ENCODE assay signal across 8 cellular contexts in the genomic region with DNA sequence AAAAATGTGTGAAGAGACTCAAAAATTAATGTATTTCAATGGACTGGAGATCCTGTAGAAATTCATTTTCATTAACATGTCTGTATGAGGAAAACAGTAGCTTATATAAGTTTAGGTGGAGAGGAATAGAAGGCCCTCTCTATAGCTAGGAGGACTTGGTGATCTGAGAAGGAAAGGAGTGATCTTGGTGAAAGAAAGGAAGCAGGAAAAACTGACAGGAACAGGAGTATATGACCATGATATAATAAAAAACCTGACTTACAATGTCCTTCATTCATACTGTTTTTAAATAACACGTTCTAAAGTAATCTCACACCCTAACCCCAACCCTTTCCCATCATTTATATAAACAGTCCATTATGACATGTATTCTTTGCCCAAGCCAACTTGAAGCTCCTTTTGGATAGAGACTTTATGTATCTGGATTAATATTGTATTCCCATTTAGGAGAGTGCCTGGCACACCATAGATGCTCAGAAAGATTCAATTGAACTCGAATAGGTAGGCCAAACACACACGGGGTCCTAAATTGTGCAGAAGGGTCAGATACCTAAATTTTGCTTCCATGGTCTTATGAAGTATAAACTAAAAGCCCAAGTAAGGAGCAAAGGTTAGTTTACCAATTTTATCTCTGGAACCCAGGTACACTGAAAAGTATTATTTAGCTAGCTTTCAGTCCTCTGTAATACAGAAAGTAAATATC.
DNase-seq lines count a peak whose midpoint lies in the region; ATAC-seq, FAIRE-seq and TF ChIP-seq lines count a peak whose summit lies in the region.

No MANE protein-coding gene starts in this region.

- no peak for TF ChIP-seq CTCF in A673 (conservative IDR thresholded peaks at IDR 0.05; ENCODE audit: low read depth, low read length)
- TF ChIP-seq CTCF in GM12878 (IDR thresholded peaks at IDR 0.05 in 2 of 3, conservative IDR thresholded peaks at IDR 0.05 in 1 of 3; ENCODE audit: control insufficient read depth in 2 of 3, extremely low read depth in 1 of 3, insufficient read depth in 1 of 3, low read depth in 3 of 3, low read length in 3 of 3), result no peak
- TF ChIP-seq CTCF in progenitor cell of endocrine pancreas (IDR thresholded peaks at IDR 0.05; ENCODE audit: unreplicated experiment), result no peak

- no peak overlapping the region for H3K14ac ChIP-seq in mesenchymal stem cell (ENCODE audit: low read length in 2 of 2)

- H4K91ac ChIP-seq in mesenchymal stem cell (ENCODE audit: low read length), result no peak overlapping the region

- no TSS peak for BruUV-seq in A673 (replicated peaks; lab: Mats Ljungman, UMichigan)
- no TSS peak for BruUV-seq in GM12878 (replicated peaks; lab: Mats Ljungman, UMichigan)

- H3K9me3 ChIP-seq in A673 (ENCODE audit: low read depth, low read length, poor library complexity, severe bottlenecking) (no peaks in the 10 kb centered on the region), HUES48 (ENCODE audit: control insufficient read depth, insufficient read depth, low read length) (no peaks in the 10 kb centered on the region), GM12878 (replicated peaks; ENCODE audit: control insufficient read depth, insufficient read depth, low read length) (no peaks in the 10 kb centered on the region), mesenchymal stem cell (ENCODE audit: control insufficient read depth, low read length) (no peaks in the 10 kb centered on the region)

- H3K9me3 Mint-ChIP-seq in progenitor cell of endocrine pancreas (ENCODE audit: low read depth), result no peaks in the 10 kb centered on the region

- CTCF ChIA-PET in A673 (lab: Charles Lee) (no interaction called here), GM12878 (lab: Yijun Ruan, JAX) (interaction anchor here (1.0 to 3.7 kb wide), 11 partner anchors 13 to 60 kb away, joined by 3 to 31 read pairs (median 6); a partner anchor contains a TSS)

- no peak for ATAC-seq in GM12878
- ATAC-seq in HG02763 (IDR thresholded peaks at IDR 0.05; ENCODE audit: unreplicated experiment), result no peak
- no peak for ATAC-seq in GM21717 (IDR thresholded peaks at IDR 0.05; ENCODE audit: unreplicated experiment)
- ATAC-seq in activated CD4-positive, CD25-positive, alpha-beta regulatory T cell treated with anti-CD3 and anti-CD28 coated beads, Interleukin-2, amount 50 U/mL, for 24 hours, result no peak

- peaks cover 48% of the 10 kb centered on the region for H3K79me2 ChIP-seq in GM12878 (ENCODE audit: control insufficient read depth, insufficient read depth, low read length)

- H3K27me3 Mint-ChIP-seq in progenitor cell of endocrine pancreas, result no peaks in the 10 kb centered on the region

- H2BK5ac ChIP-seq in mesenchymal stem cell (ENCODE audit: low read depth, low read length, poor library complexity, severe bottlenecking), result no peak overlapping the region

- H2BK12ac ChIP-seq in mesenchymal stem cell (ENCODE audit: low read length in 2 of 2), result no peak overlapping the region

- H3K27me3 ChIP-seq in A673 (replicated peaks; ENCODE audit: insufficient read depth, low read depth, low read length, poor library complexity) (no peaks in the 10 kb centered on the region), HUES48 (ENCODE audit: control insufficient read depth, insufficient read depth, low read length) (no peaks in the 10 kb centered on the region), GM12878 (replicated peaks in 1 of 2; ENCODE audit: control insufficient read depth in 2 of 2, insufficient read depth in 2 of 2, low read length in 1 of 2) (no peaks in the 10 kb centered on the region), mesenchymal stem cell (ENCODE audit: control insufficient read depth in 1 of 2, insufficient read depth in 1 of 2, low read length in 2 of 2) (no peaks in the 10 kb centered on the region)

- POLR2A ChIA-PET in A673 (lab: Charles Lee; ENCODE audit: low non-redundant PET) (interaction anchor here (0.6 to 3.8 kb wide), 6 partner anchors 13 to 383 kb away, joined by 3 to 62 read pairs (median 6); a partner anchor contains a TSS), GM12878 (lab: Charles Lee) (interaction anchor here (1.0 to 6.7 kb wide), 11 partner anchors 14 to 1793 kb away, joined by 3 to 107 read pairs (median 8); a partner anchor contains a TSS)

- in situ Hi-C loops in GM12878 (cut with MboI), result loop anchor here (5.0 to 10.0 kb wide), 3 partner anchors 56 to 1711 kb away; a partner anchor contains a TSS

- no peak for FAIRE-seq in GM12878 (lab: Jason Lieb, UNC)

- H3K4me2 ChIP-seq in GM12878 (ENCODE audit: control insufficient read depth, insufficient read depth) (peak overlapping the region; percentile 62), mesenchymal stem cell (ENCODE audit: low read length, poor library complexity, severe bottlenecking) (peak overlapping the region; percentile 70)

- intact Hi-C loops in A673 (cut with micrococcal nuclease; ENCODE audit: unreplicated experiment) (no loop called here), GM12878 (cut with micrococcal nuclease; ENCODE audit: unreplicated experiment) (loop anchor here (10.0 kb wide), 1 partner anchor 299 kb away; no protein-coding TSS in a partner anchor)

- H3K27ac Mint-ChIP-seq in progenitor cell of endocrine pancreas, result no peak overlapping the region

- no peak overlapping the region for H2BK120ac ChIP-seq in mesenchymal stem cell (ENCODE audit: low read depth, low read length)

- H3K27ac ChIP-seq in A673 (ENCODE audit: low read depth, low read length, poor library complexity, severe bottlenecking) (peak overlapping the region; percentile 97), HUES48 (ENCODE audit: low read depth, low read length) (peak overlapping the region; percentile 99), GM12878 (ENCODE audit: control insufficient read depth, insufficient read depth) (peak overlapping the region; percentile 93), mesenchymal stem cell (ENCODE audit: low read length, poor library complexity, severe bottlenecking) (peak overlapping the region; percentile 96)

- no peaks in the 10 kb centered on the region for H4K20me1 ChIP-seq in GM12878 (ENCODE audit: control insufficient read depth, insufficient read depth)

- H4K8ac ChIP-seq in mesenchymal stem cell (ENCODE audit: low read length), result no peak overlapping the region

- 3% methylated on average over 3 of the region's 3 CpGs for WGBS in GM12878 (ENCODE audit: insufficient coverage, insufficient replicate concordance, low lambda C conversion rate, missing lambda C conversion rate)
- 62% methylated on average over 3 of the region's 3 CpGs for WGBS in mesenchymal stem cell

- peaks cover 8% of the 10 kb centered on the region for H3K36me3 Mint-ChIP-seq in progenitor cell of endocrine pancreas (ENCODE audit: insufficient read depth)

- no peak overlapping the region for H2BK15ac ChIP-seq in mesenchymal stem cell (ENCODE audit: low read depth, poor library complexity, severe bottlenecking)

- H2AFZ ChIP-seq in GM12878 (ENCODE audit: control insufficient read depth, low read depth, low read length) (peak overlapping the region; percentile 7), mesenchymal stem cell (ENCODE audit: low read depth, low read length) (no peak overlapping the region)

- H3K36me3 ChIP-seq in A673 (ENCODE audit: insufficient read depth, low read length, poor library complexity, severe bottlenecking) (no peaks in the 10 kb centered on the region), HUES48 (ENCODE audit: control insufficient read depth, insufficient read depth, low read length) (no peaks in the 10 kb centered on the region), GM12878 (ENCODE audit: control insufficient read depth in 2 of 2, insufficient read depth in 2 of 2, low read length in 1 of 2) (no peaks in the 10 kb centered on the region), mesenchymal stem cell (ENCODE audit: control insufficient read depth in 1 of 2, insufficient read depth in 2 of 2, low read depth in 1 of 2, low read length in 2 of 2) (peaks cover 2 to 5% of the 10 kb centered on the region in 2 experiments)

- H3K9ac ChIP-seq in HUES48 (ENCODE audit: low read depth, low read length) (peak overlapping the region; percentile 99), GM12878 (ENCODE audit: control insufficient read depth, insufficient read depth, low read length) (peak overlapping the region; percentile 96), mesenchymal stem cell (ENCODE audit: low read length) (peak overlapping the region; percentile 97)

- peaks cover 23% of the 10 kb centered on the region for H3K4me1 Mint-ChIP-seq in progenitor cell of endocrine pancreas (ENCODE audit: low read depth)

- no peak overlapping the region for H3K23ac ChIP-seq in mesenchymal stem cell (ENCODE audit: low read length in 2 of 2)

- SMC1A ChIA-PET in GM12878 (lab: Charles Lee; ENCODE audit: uncharacterized antibody, unreplicated experiment), result interaction anchor here (0.8 to 7.6 kb wide), 11 partner anchors 14 to 59 kb away, joined by 3 to 85 read pairs (median 5); a partner anchor contains a TSS

- peaks cover 5% of the 10 kb centered on the region for H3K79me1 ChIP-seq in mesenchymal stem cell (replicated peaks; ENCODE audit: low read length, poor library complexity, severe bottlenecking)

- no peak overlapping the region for H3K18ac ChIP-seq in mesenchymal stem cell (ENCODE audit: low read depth in 1 of 2, low read length in 2 of 2)

- RAD21 ChIA-PET in GM12878 (lab: Charles Lee; ENCODE audit: unreplicated experiment), result interaction anchor here (0.6 to 6.1 kb wide), 12 partner anchors 13 to 702 kb away, joined by 3 to 74 read pairs (median 7); a partner anchor contains a TSS

- H2AK5ac ChIP-seq in mesenchymal stem cell (ENCODE audit: low read length, severe bottlenecking), result no peak overlapping the region

- no peak overlapping the region for H3K4me3 Mint-ChIP-seq in progenitor cell of endocrine pancreas (ENCODE audit: low read depth)

- peaks cover 15% of the 10 kb centered on the region for H3K4me1 ChIP-seq in A673 (ENCODE audit: insufficient read depth, low read length, poor library complexity, severe bottlenecking)
- H3K4me1 ChIP-seq in HUES48 (ENCODE audit: control insufficient read depth, insufficient read depth, low read length), result peaks cover 20% of the 10 kb centered on the region
- H3K4me1 ChIP-seq in GM12878 (ENCODE audit: control insufficient read depth, insufficient read depth, low read length), result no peaks in the 10 kb centered on the region; the same call in 1 of the 2 replicates
- peaks cover 2% of the 10 kb centered on the region for H3K4me1 ChIP-seq in mesenchymal stem cell (ENCODE audit: control insufficient read depth, insufficient read depth, low read depth, low read length)

- no peak for TF ChIP-seq RAD21 in GM12878 (IDR thresholded peaks at IDR 0.05; ENCODE audit: insufficient read depth, low read depth, low read length)

- no peak for DNase-seq in A673 (ENCODE audit: low spot score)
- DNase-seq in GM12878 (ENCODE audit: low read depth, low spot score), result no peak
- no peak for DNase-seq in mesenchymal stem cell
- DNase-seq in progenitor cell of endocrine pancreas (ENCODE audit: low spot score, unreplicated experiment), result no peak

- no peak for TF ChIP-seq EP300 in GM12878 (IDR thresholded peaks at IDR 0.05; ENCODE audit: borderline replicate concordance in 1 of 2, control insufficient read depth in 1 of 2, low read depth in 2 of 2, low read length in 2 of 2)

- H3K4me3 ChIP-seq in A673 (ENCODE audit: low read depth, low read length, poor library complexity, severe bottlenecking) (peak overlapping the region; percentile 57), HUES48 (ENCODE audit: low read depth, low read length) (peak overlapping the region; percentile 89), GM12878 (peak overlapping the region; percentile 78), mesenchymal stem cell (ENCODE audit: insufficient read depth in 1 of 2, low read depth in 1 of 2, low read length in 2 of 2) (peak overlapping the region in 1 of 2 experiments; percentile 85)

- no peak overlapping the region for H3K4ac ChIP-seq in mesenchymal stem cell (ENCODE audit: low read depth in 1 of 2, low read length in 2 of 2)

- TF ChIP-seq POLR2A in GM12878 (IDR thresholded peaks at IDR 0.05; ENCODE audit: low read depth, low read length), result no peak
